ENCODE assay signal across 10 cellular contexts in genomic region chr1:159141584-159142518, GRCh38. TPM values are rescaled to one million over a fixed set of nuclear protein-coding genes. Genes with fewer than 3 reads are reported as not detected.
DNase-seq lines count a peak whose midpoint lies in the region; ATAC-seq, FAIRE-seq and TF ChIP-seq lines count a peak whose summit lies in the region.
"Had no signal": no experiment of that assay in that cellular context is flagged by ENCODE, and none has a peak within 500 bp of the region (broad histone marks: within the 10 kb centered on the region; RNA-seq: fewer than 3 reads in every experiment).

No MANE protein-coding gene starts in this region.

- H3K36me3 ChIP-seq in HepG2 (replicated peaks in 1 of 2; ENCODE audit: control insufficient read depth in 1 of 2, insufficient read depth in 2 of 2, low read length in 2 of 2) (no peaks in the 10 kb centered on the region), right lobe of liver (no peaks in the 10 kb centered on the region), stomach (no peaks in the 10 kb centered on the region), ovary (no peaks in the 10 kb centered on the region)

- TF ChIP-seq POLR2A in HepG2 (IDR thresholded peaks at IDR 0.05; ENCODE audit: insufficient read depth in 1 of 2, low read depth in 2 of 2, low read length in 2 of 2) (no peak), right lobe of liver (IDR thresholded peaks at IDR 0.05) (no peak), stomach (IDR thresholded peaks at IDR 0.05) (no peak), ovary (IDR thresholded peaks at IDR 0.05) (no peak)

- DNase-seq in HepG2 (ENCODE audit: low spot score), result no peak
- DNase-seq in right lobe of liver, result no peak
- peak; percentile 41 for DNase-seq in RKO (ENCODE audit: low spot score)
- peak; percentile 23 to 74 for DNase-seq in foreskin fibroblast
- no peak for DNase-seq in stomach
- no peak for DNase-seq in ovary
- DNase-seq in posterior vena cava (ENCODE audit: low spot score), result no peak
- DNase-seq: NCI-H1930 had no signal

- FAIRE-seq in HepG2 (lab: Jason Lieb, UNC), result no peak

- TF ChIP-seq EP300 in HepG2 (IDR thresholded peaks at IDR 0.05; ENCODE audit: low read depth in 2 of 2, low read length in 2 of 2) (no peak), HepG2 (CRISPR knock-in tag; IDR thresholded peaks at IDR 0.05; ENCODE audit: borderline replicate concordance) (no peak), stomach (IDR thresholded peaks at IDR 0.05) (no peak), ovary (IDR thresholded peaks at IDR 0.05) (no peak)

- WGBS in HepG2 (ENCODE audit: low lambda C conversion rate), result 8% methylated on average over 18 of the region's 19 CpGs
- 25% methylated on average over 19 of the region's 19 CpGs for WGBS in right lobe of liver (ENCODE audit: insufficient coverage, low coverage, low lambda C conversion rate, missing lambda C conversion rate)
- WGBS in stomach, 5 donors, result 32 to 49% (median 48%) methylated on average over 19 of the region's 19 CpGs
- WGBS in ovary, 3 donors, result 28 to 29% (median 28%) methylated on average over 19 of the region's 19 CpGs

- H4K20me1 ChIP-seq in HepG2 (ENCODE audit: insufficient read depth, low read length), result no peaks in the 10 kb centered on the region

- no peak overlapping the region for H2AFZ ChIP-seq in HepG2 (ENCODE audit: low read length)
- H2AFZ ChIP-seq: hepatocyte had no signal

- CTCF ChIA-PET in HepG2 (lab: Yijun Ruan, JAX; ENCODE audit: low intra/inter-chr PET ratio, low total read pairs), result no interaction called here

- H3K4me3 ChIP-seq in HepG2 (replicated peaks in 1 of 3; ENCODE audit: insufficient read depth in 1 of 3, low read depth in 2 of 3, low read length in 3 of 3) (no peak overlapping the region), right lobe of liver (no peak overlapping the region), foreskin fibroblast (ENCODE audit: low read depth in 1 of 2, low read length in 2 of 2) (no peak overlapping the region), stomach (no peak overlapping the region), ovary (no peak overlapping the region)
- H3K4me3 ChIP-seq: hepatocyte had no signal

- H3K27ac ChIP-seq in HepG2 (ENCODE audit: extremely low read length, insufficient read depth, low read length), result no peak overlapping the region
- no peak overlapping the region for H3K27ac ChIP-seq in right lobe of liver
- H3K27ac ChIP-seq in temporal lobe (ENCODE audit: low read depth, low read length), result peak overlapping the region; percentile 52
- no peak overlapping the region for H3K27ac ChIP-seq in stomach
- H3K27ac ChIP-seq in ovary, result no peak overlapping the region
- H3K27ac ChIP-seq: hepatocyte had no signal

- in situ Hi-C loops in HepG2 (cut with HindIII; ENCODE audit: extremely low pct_ligation_motif_present, low pct_unique_long_range_greater_than_20kb), result no loop called here

- H3K79me2 ChIP-seq in HepG2 (ENCODE audit: insufficient read depth, low read length), result no peaks in the 10 kb centered on the region
- H3K79me2 ChIP-seq: hepatocyte had no signal

- intact Hi-C loops in HepG2 (cut with micrococcal nuclease; ENCODE audit: unreplicated experiment), result no loop called here
- intact Hi-C loops in right lobe of liver (cut with DNase I), result loop anchor here in 1 of 2 donors (10.0 kb wide), 1 partner anchor 63 kb away; the partner anchor contains the start of gene ACKR1
- intact Hi-C loops in stomach (cut with DNase I; ENCODE audit: low total_unique reads), result no loop called here
- intact Hi-C loops in ovary (cut with DNase I), result no loop called here
- intact Hi-C loops in posterior vena cava (cut with DNase I), result no loop called here

- H3K4me1 ChIP-seq in HepG2 (ENCODE audit: insufficient read depth, low read length) (no peaks in the 10 kb centered on the region), right lobe of liver (no peaks in the 10 kb centered on the region), stomach (peaks cover 0 to 3% (median 0%) of the 10 kb centered on the region in 4 donors), ovary (ENCODE audit: insufficient read depth) (no peaks in the 10 kb centered on the region)

- TF ChIP-seq CTCF in HepG2 (CRISPR knock-in tag; IDR thresholded peaks at IDR 0.05) (no peak), right lobe of liver (IDR thresholded peaks at IDR 0.05) (no peak), foreskin fibroblast (IDR thresholded peaks at IDR 0.05; ENCODE audit: low read depth, low read length) (no peak), stomach (IDR thresholded peaks at IDR 0.05) (no peak), ovary (IDR thresholded peaks at IDR 0.05) (no peak)

- H3K9me3 ChIP-seq in HepG2 (ENCODE audit: low read length), result no peaks in the 10 kb centered on the region
- H3K9me3 ChIP-seq in right lobe of liver, result no peaks in the 10 kb centered on the region
- H3K9me3 ChIP-seq in stomach, result no peaks in the 10 kb centered on the region
- no peaks in the 10 kb centered on the region for H3K9me3 ChIP-seq in ovary

- BruUV-seq in HepG2 (replicated peaks; lab: Mats Ljungman, UMichigan), result no TSS peak

- no peak for TF ChIP-seq RAD21 in HepG2 (CRISPR knock-in tag; IDR thresholded peaks at IDR 0.05)

- H3K27me3 ChIP-seq in HepG2 (ENCODE audit: control insufficient read depth in 1 of 2, insufficient read depth in 2 of 2, low read length in 2 of 2) (no peaks in the 10 kb centered on the region; a peak in 1 of 5 replicates), right lobe of liver (no peaks in the 10 kb centered on the region), stomach (peaks cover 0 to 65% (median 16%) of the 10 kb centered on the region in 3 donors), ovary (no peaks in the 10 kb centered on the region)

- ATAC-seq in HepG2 (no peak), right lobe of liver (no peak)

- H3K9ac ChIP-seq in HepG2 (ENCODE audit: insufficient read depth, low read depth, low read length), result no peak overlapping the region

- H3K4me2 ChIP-seq in HepG2 (ENCODE audit: low read depth, low read length), result no peak overlapping the region
- H3K4me2 ChIP-seq: hepatocyte had no signal

- POLR2A ChIA-PET in HepG2 (lab: Yijun Ruan, JAX), result no interaction called here

TF ChIP-seq in HepG2, 621 proteins besides CTCF, POLR2A, EP300 and RAD21 (continues in another document):
- peak; percentile 38; the same call in 1 of the 2 replicates for TF ChIP-seq PRDM15 (CRISPR knock-in tag; IDR thresholded peaks at IDR 0.05)
- TF ChIP-seq ZNF747 (CRISPR knock-in tag; IDR thresholded peaks at IDR 0.05; ENCODE audit: borderline replicate concordance), result no peak
- no peak for TF ChIP-seq GTF3A (CRISPR knock-in tag; conservative IDR thresholded peaks at IDR 0.05)
- TF ChIP-seq CBFB (CRISPR knock-in tag; IDR thresholded peaks at IDR 0.05), result no peak

RNA-seq across cellular contexts. Expression of gene CADM3, which starts 29.6 kb away (rescaled TPM):
- total RNA-seq in HepG2 (2016; rRNA removed; fragmentation: Illumina TruSeq; extraction: Trizol) (not detected in 2 replicates), right lobe of liver (under 1 TPM; 0.11 to 0.61 (median 0.16) TPM), temporal lobe (136 TPM), stomach (10 to 100 TPM in 1 of 5 donors, 1 to 10 TPM in 4; 3.2 to 10.3 (median 7.8) TPM), ovary (1 to 10 TPM in 3 of 7 donors, under 1 TPM in 2, not detected in 2; 0.17 to 2.7 (median 1.5) TPM), posterior vena cava (10 to 100 TPM in 1 of 2 donors, 1 to 10 TPM in 1; 6.8 to 45.0 TPM)
- total RNA-seq in HepG2 (2016; cell fraction: cytosol; rRNA removed; fragmentation: Illumina TruSeq; extraction: Trizol; ENCODE audit: low read depth), result not detected in 2 replicates
- total RNA-seq in HepG2 (2016; cell fraction: insoluble cytoplasmic fraction; rRNA removed; fragmentation: Illumina TruSeq; extraction: Trizol), result not detected in 2 replicates
- not detected in 2 replicates for total RNA-seq in HepG2 (2016; cell fraction: membrane; rRNA removed; fragmentation: Illumina TruSeq; extraction: Trizol)
- not detected in 2 replicates for total RNA-seq in HepG2 (2016; cell fraction: nucleus; rRNA removed; fragmentation: Illumina TruSeq; extraction: Trizol)
- polyA plus RNA-seq in HepG2 (2011; rRNA removed) (not detected in 2 replicates), stomach (1 to 10 TPM; 1.8 to 4.1 (median 2.9) TPM), ovary (10 to 100 TPM in 1 of 2 donors, under 1 TPM in 1; 0.75 to 13.8 TPM)
- not detected in 2 replicates for polyA plus RNA-seq in HepG2 (2011; cell fraction: cytosol; rRNA removed)
- not detected in 2 replicates for polyA plus RNA-seq in HepG2 (2011; cell fraction: nucleus; rRNA removed)
- not detected in 2 replicates for polyA plus RNA-seq in HepG2 (2012)
- polyA plus RNA-seq in HepG2 (2016; cell fraction: cytosol; fragmentation: Illumina TruSeq; extraction: Trizol; ENCODE audit: low read depth), result not detected in 2 replicates
- not detected in 2 replicates for polyA plus RNA-seq in HepG2 (2016; cell fraction: insoluble cytoplasmic fraction; fragmentation: Illumina TruSeq; extraction: Trizol; ENCODE audit: low read depth)
- not detected in 2 replicates for polyA plus RNA-seq in HepG2 (2016; cell fraction: membrane; fragmentation: Illumina TruSeq; extraction: Trizol; ENCODE audit: low read depth)
- not detected in 2 replicates for polyA plus RNA-seq in HepG2 (2016; cell fraction: nucleus; fragmentation: Illumina TruSeq; extraction: Trizol; ENCODE audit: insufficient read depth, low read depth)
- polyA minus RNA-seq in HepG2 (2011; rRNA and poly(A)+ RNA removed; ENCODE audit: low replicate concordance), result not detected in 2 replicates
- polyA minus RNA-seq in HepG2 (2011; cell fraction: cytosol; rRNA and poly(A)+ RNA removed), result not detected in 2 replicates
- not detected in 2 replicates for polyA minus RNA-seq in HepG2 (2011; cell fraction: nucleus; rRNA and poly(A)+ RNA removed)

Comparison
In these comparisons a context has a peak if more than half of its experiments do, and no peak if none do; other contexts are left out.
1. DNase-seq: peak in RKO (single experiment) and foreskin fibroblast (2 of 2); none in HepG2 (single experiment), right lobe of liver (0 of 3), stomach (single experiment), ovary (0 of 5) and posterior vena cava (single experiment).